ENCODE assay signal across 9 cellular contexts in the genomic region with DNA sequence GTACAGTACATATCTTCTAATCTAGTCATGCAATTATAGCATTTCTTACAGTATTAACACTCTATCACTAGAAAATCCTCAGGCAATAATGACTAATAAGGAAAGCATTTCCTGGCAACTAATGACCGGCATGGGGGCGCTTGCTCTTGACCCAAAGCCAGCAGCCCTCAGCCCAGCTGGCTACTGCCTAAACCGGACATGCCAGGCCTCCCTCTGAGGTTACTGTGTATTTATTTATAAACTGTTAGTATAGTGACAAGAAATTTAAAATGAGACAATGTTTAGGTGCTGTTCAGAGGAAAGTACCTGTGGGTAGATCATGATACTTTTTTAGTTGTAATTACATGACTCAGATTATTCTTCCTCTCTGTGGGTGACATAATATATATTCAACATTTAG.
DNase-seq lines count a peak whose midpoint lies in the region; ATAC-seq lines count a peak whose summit lies in the region.
"Had no signal": no experiment of that assay in that cellular context is flagged by ENCODE, and none has a peak within 500 bp of the region (broad histone marks: within the 10 kb centered on the region; RNA-seq: fewer than 3 reads in every experiment).

No MANE protein-coding gene starts in this region.

- no peak overlapping the region for H3K27ac Mint-ChIP-seq in activated T-cell treated with anti-CD3 and anti-CD28 coated beads, Interleukin-2, amount 50 U/mL, for 72 hours
- H3K27ac Mint-ChIP-seq in activated T-cell treated with anti-CD3 and anti-CD28 coated beads, Interleukin-2, amount 50 U/mL, for 24 hours, result no peak overlapping the region
- peak overlapping the region; percentile 52 for H3K27ac Mint-ChIP-seq in activated naive CD8-positive, alpha-beta T cell treated with anti-CD3 and anti-CD28 coated beads, Interleukin-2, amount 50 U/mL, for 24 hours

- peaks cover 2 to 3% of the 10 kb centered on the region in 2 donors for H3K36me3 Mint-ChIP-seq in activated T-cell treated with anti-CD3 and anti-CD28 coated beads, Interleukin-2, amount 50 U/mL, for 72 hours (ENCODE audit: insufficient read depth in 2 of 2)
- H3K36me3 Mint-ChIP-seq in activated T-cell treated with anti-CD3 and anti-CD28 coated beads, Interleukin-2, amount 50 U/mL, for 24 hours (ENCODE audit: low read depth), result no peaks in the 10 kb centered on the region
- no peaks in the 10 kb centered on the region for H3K36me3 Mint-ChIP-seq in activated naive CD8-positive, alpha-beta T cell treated with anti-CD3 and anti-CD28 coated beads, Interleukin-2, amount 50 U/mL, for 24 hours (ENCODE audit: low read depth)

- peaks cover 18% of the 10 kb centered on the region for H3K4me1 Mint-ChIP-seq in activated T-cell treated with anti-CD3 and anti-CD28 coated beads, Interleukin-2, amount 50 U/mL, for 72 hours (ENCODE audit: low read depth)
- peaks cover 24% of the 10 kb centered on the region for H3K4me1 Mint-ChIP-seq in activated T-cell treated with anti-CD3 and anti-CD28 coated beads, Interleukin-2, amount 50 U/mL, for 24 hours (ENCODE audit: low read depth)
- H3K4me1 Mint-ChIP-seq in activated naive CD8-positive, alpha-beta T cell treated with anti-CD3 and anti-CD28 coated beads, Interleukin-2, amount 50 U/mL, for 24 hours, result peaks cover 31% of the 10 kb centered on the region

- H3K4me3 Mint-ChIP-seq in activated T-cell treated with anti-CD3 and anti-CD28 coated beads, Interleukin-2, amount 50 U/mL, for 72 hours, result no peak overlapping the region
- no peak overlapping the region for H3K4me3 Mint-ChIP-seq in activated T-cell treated with anti-CD3 and anti-CD28 coated beads, Interleukin-2, amount 50 U/mL, for 24 hours
- no peak overlapping the region for H3K4me3 Mint-ChIP-seq in activated naive CD8-positive, alpha-beta T cell treated with anti-CD3 and anti-CD28 coated beads, Interleukin-2, amount 50 U/mL, for 24 hours
- H3K4me3 Mint-ChIP-seq: activated T-cell treated with anti-CD3 and anti-CD28 coated beads, Interleukin-2, amount 50 U/mL, for 4 hours had no signal

- H3K27me3 Mint-ChIP-seq in activated T-cell treated with anti-CD3 and anti-CD28 coated beads, Interleukin-2, amount 50 U/mL, for 72 hours (ENCODE audit: low read depth), result peaks cover 13% of the 10 kb centered on the region
- H3K27me3 Mint-ChIP-seq in activated T-cell treated with anti-CD3 and anti-CD28 coated beads, Interleukin-2, amount 50 U/mL, for 24 hours, result peaks cover 9% of the 10 kb centered on the region
- H3K27me3 Mint-ChIP-seq in activated naive CD8-positive, alpha-beta T cell treated with anti-CD3 and anti-CD28 coated beads, Interleukin-2, amount 50 U/mL, for 24 hours, result peaks cover 7% of the 10 kb centered on the region

- ATAC-seq in activated T-cell treated with anti-CD3 and anti-CD28 coated beads, Interleukin-2, amount 50 U/mL, for 72 hours (replicated peaks in 1 of 2), result peak; percentile 62 to 69
- ATAC-seq in HG03103 (IDR thresholded peaks at IDR 0.05; ENCODE audit: low read depth, unreplicated experiment), result peak; percentile 41
- ATAC-seq in activated naive CD8-positive, alpha-beta T cell treated with anti-CD3 and anti-CD28 coated beads, Interleukin-2, amount 50 U/mL, for 24 hours, result peak; percentile 41

- no peak for DNase-seq in activated T-cell treated with anti-CD3 and anti-CD28 coated beads, Interleukin-2, amount 50 U/mL, for 72 hours
- DNase-seq in activated T-cell treated with anti-CD3 and anti-CD28 coated beads, Interleukin-2, amount 50 U/mL, for 24 hours, result no peak
- no peak for DNase-seq in activated naive CD8-positive, alpha-beta T cell treated with anti-CD3 and anti-CD28 coated beads, Interleukin-2, amount 50 U/mL, for 24 hours
- DNase-seq in lung microvascular endothelial cell (ENCODE audit: low read depth in 2 of 2) (peak; percentile 93 to 98), NCI-H1105 treated with DMSO at 0.1 percent for 48 hours (lab: John Stamatoyannopoulos, UW) (no peak), activated gamma-delta T cell (lab: John Stamatoyannopoulos, UW) (no peak), DMS79 treated with DMSO at 0.1 percent for 48 hours (lab: John Stamatoyannopoulos, UW) (no peak)
- DNase-seq: activated T-cell treated with anti-CD3 and anti-CD28 coated beads, Interleukin-2, amount 50 U/mL, for 4 hours had no signal

- peaks cover 0 to 3% of the 10 kb centered on the region in 2 donors for H3K9me3 Mint-ChIP-seq in activated T-cell treated with anti-CD3 and anti-CD28 coated beads, Interleukin-2, amount 50 U/mL, for 72 hours
- H3K9me3 Mint-ChIP-seq in activated T-cell treated with anti-CD3 and anti-CD28 coated beads, Interleukin-2, amount 50 U/mL, for 24 hours, result no peaks in the 10 kb centered on the region
- H3K9me3 Mint-ChIP-seq in activated naive CD8-positive, alpha-beta T cell treated with anti-CD3 and anti-CD28 coated beads, Interleukin-2, amount 50 U/mL, for 24 hours, result peaks cover 6% of the 10 kb centered on the region
- H3K9me3 Mint-ChIP-seq: activated T-cell treated with anti-CD3 and anti-CD28 coated beads, Interleukin-2, amount 50 U/mL, for 4 hours had no signal

Comparison
In these comparisons a context has a peak if more than half of its experiments do, and no peak if none do; other contexts are left out.
1. DNase-seq: peak in lung microvascular endothelial cell (2 of 2); none in activated T-cell treated with anti-CD3 and anti-CD28 coated beads, Interleukin-2, amount 50 U/mL, for 72 hours (0 of 2), activated T-cell treated with anti-CD3 and anti-CD28 coated beads, Interleukin-2, amount 50 U/mL, for 24 hours (single experiment), activated naive CD8-positive, alpha-beta T cell treated with anti-CD3 and anti-CD28 coated beads, Interleukin-2, amount 50 U/mL, for 24 hours (single experiment), NCI-H1105 treated with DMSO at 0.1 percent for 48 hours (single experiment), activated gamma-delta T cell (single experiment) and DMS79 treated with DMSO at 0.1 percent for 48 hours (single experiment).
2. Peak in every context shown above with its lines, with median percentiles within 50 percentile points of each other: ATAC-seq.